1 cellular context compared by ENCODE assay signal in the genomic region with DNA sequence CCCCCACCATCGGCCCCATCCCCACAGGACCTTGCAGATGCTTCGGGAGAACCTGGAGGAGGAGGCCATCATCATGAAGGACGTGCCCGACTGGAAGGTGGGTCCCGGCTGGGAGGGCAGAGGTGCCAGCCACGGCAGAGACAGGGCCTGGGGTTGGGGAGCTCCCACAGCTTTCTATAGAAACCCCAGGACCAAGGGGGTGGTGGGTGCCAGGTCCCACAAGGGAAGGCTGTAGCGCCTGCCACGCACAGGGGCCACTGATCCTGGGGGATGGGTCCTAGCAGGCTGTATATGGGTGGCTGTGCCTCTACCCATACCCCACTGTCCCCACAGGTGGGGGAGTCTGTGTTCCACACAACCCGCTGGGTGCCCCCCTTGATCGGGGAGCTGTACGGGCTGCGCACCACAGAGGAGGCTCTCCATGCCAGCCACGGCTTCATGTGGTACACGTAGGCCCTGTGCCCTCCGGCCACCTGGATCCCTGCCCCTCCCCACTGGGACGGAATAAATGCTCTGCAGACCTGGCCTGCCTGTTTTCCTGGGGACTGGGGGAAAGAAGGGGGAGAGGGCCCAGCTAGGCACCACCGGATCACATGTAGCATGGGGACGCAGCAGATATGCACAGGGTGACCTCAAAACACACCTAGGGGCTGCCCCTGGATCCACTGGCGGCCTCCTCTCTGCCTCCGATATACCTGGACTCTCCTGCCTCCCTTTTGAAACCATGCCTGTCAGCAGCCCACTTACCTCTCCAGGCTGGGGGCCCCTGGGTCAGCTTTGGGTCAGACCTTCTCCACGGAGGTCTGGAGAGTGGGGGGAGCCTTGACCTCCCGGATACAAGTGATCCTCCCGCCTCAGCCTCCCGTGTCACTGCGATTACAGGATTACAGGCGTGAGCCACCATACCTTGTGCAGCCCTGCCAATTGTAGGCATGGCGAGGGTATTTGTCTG.
TF ChIP-seq lines count a peak whose summit lies in the region.

No MANE protein-coding gene starts in this region.

TF ChIP-seq in K562, 482 proteins besides CTCF, POLR2A, EP300 and RAD21:
- no peak for TF ChIP-seq ZNF695 (CRISPR knock-in tag; IDR thresholded peaks at IDR 0.05)
- peak; percentile 17; the same call in 1 of the 2 replicates for TF ChIP-seq POLR2G (IDR thresholded peaks at IDR 0.05; ENCODE audit: low read depth, low read length)
- no peak for TF ChIP-seq CTBP1 (IDR thresholded peaks at IDR 0.05; ENCODE audit: borderline replicate concordance)
- no peak for TF ChIP-seq PHF21A (IDR thresholded peaks at IDR 0.05; ENCODE audit: borderline replicate concordance, low read depth)
- no peak for TF ChIP-seq ZNF318 (IDR thresholded peaks at IDR 0.05; ENCODE audit: borderline replicate concordance in 1 of 2, low read depth in 1 of 2)
- 0 out of 2 replicates have a peak, but pooled peaks have one; percentile 36 for TF ChIP-seq RBFOX2 (IDR thresholded peaks at IDR 0.05; ENCODE audit: low read depth, low read length)
- TF ChIP-seq ZBTB49 (CRISPR knock-in tag; IDR thresholded peaks at IDR 0.05; ENCODE audit: borderline replicate concordance): no peak
- TF ChIP-seq ZNF184 (CRISPR knock-in tag; IDR thresholded peaks at IDR 0.05): no peak
- TF ChIP-seq BHLHE40 (IDR thresholded peaks at IDR 0.05; ENCODE audit: low read length): no peak
- no peak for TF ChIP-seq HMGXB4 (CRISPR knock-in tag; IDR thresholded peaks at IDR 0.05)
- no peak for TF ChIP-seq HDAC3 (IDR thresholded peaks at IDR 0.05; ENCODE audit: borderline replicate concordance, partially characterized antibody)
- no peak for TF ChIP-seq CREB1 (IDR thresholded peaks at IDR 0.05)
- TF ChIP-seq CREB1 (CRISPR knock-in tag; IDR thresholded peaks at IDR 0.05): no peak
- no peak for TF ChIP-seq ASH1L (IDR thresholded peaks at IDR 0.05; ENCODE audit: borderline replicate concordance, low read depth, partially characterized antibody)
TF ChIP-seq in K562: peak in this region for 2.
